ENCODE assay signal across 8 cellular contexts in genomic region chr11:32385998-32386397, GRCh38. TPM values are rescaled to one million over a fixed set of nuclear protein-coding genes. Genes with fewer than 3 reads are reported as not detected.
DNase-seq lines count a peak whose midpoint lies in the region; ATAC-seq and TF ChIP-seq lines count a peak whose summit lies in the region.

No MANE protein-coding gene starts in this region.

- no peaks in the 10 kb centered on the region for H3K36me3 Mint-ChIP-seq in immature natural killer cell

- H3K4me1 Mint-ChIP-seq in immature natural killer cell: no peaks in the 10 kb centered on the region

- no peaks in the 10 kb centered on the region for H3K79me2 ChIP-seq in PC-9 (ENCODE audit: low read depth)

- no peaks in the 10 kb centered on the region for H4K20me1 ChIP-seq in PC-9 (ENCODE audit: insufficient read depth)

- H3K4me3 ChIP-seq in cardiac muscle cell (no peak overlapping the region), PC-9 (no peak overlapping the region)

- H3K27ac ChIP-seq in cardiac muscle cell (no peak overlapping the region), PC-9 (no peak overlapping the region)

- no peaks in the 10 kb centered on the region for H3F3A ChIP-seq in PC-9 (ENCODE audit: insufficient read depth, low read depth)

- POLR2A ChIA-PET in PC-9 (lab: Charles Lee; ENCODE audit: unreplicated experiment): interaction anchor here (0.6 kb wide), 1 partner anchor 386 kb away, joined by 4 read pairs; no protein-coding TSS in a partner anchor

- no peak overlapping the region for H3K27ac Mint-ChIP-seq in immature natural killer cell

- H3K27me3 Mint-ChIP-seq in immature natural killer cell (ENCODE audit: low read depth in 3 of 3): peaks cover 0 to 5% (median 2%) of the 10 kb centered on the region in 3 donors

- CTCF ChIA-PET in PC-9 (lab: Charles Lee): no interaction called here

- ATAC-seq in Right ventricle myocardium inferior (no peak), GM18909 (IDR thresholded peaks at IDR 0.05; ENCODE audit: poor library complexity, unreplicated experiment) (no peak)

- H3K36me3 ChIP-seq in cardiac muscle cell: no peaks in the 10 kb centered on the region
- H3K36me3 ChIP-seq in PC-9 (ENCODE audit: low read depth): no peaks in the 10 kb centered on the region

- H3K4me3 Mint-ChIP-seq in immature natural killer cell: no peak overlapping the region

- DNase-seq in cardiac muscle cell (ENCODE audit: low read depth in 1 of 2, low spot score in 1 of 2) (peak; percentile 55 to 77), Right ventricle myocardium inferior (ENCODE audit: missing footprints) (no peak), PC-9 (peak; percentile 19 to 50), glomerular visceral epithelial cell (ENCODE audit: extremely low spot score) (peak; percentile 36), DMS79 (lab: John Stamatoyannopoulos, UW) (no peak), activated T-cell treated with anti-CD3 and anti-CD28 coated beads for 4 hours (no peak), immature natural killer cell (no peak)

- intact Hi-C loops in Right ventricle myocardium inferior (cut with DNase I) (loop anchor here (5.0 to 10.0 kb wide), 2 partner anchors 51 to 179 kb away; partner anchors contain the start of gene WT1), PC-9 (cut with micrococcal nuclease; ENCODE audit: unreplicated experiment) (loop anchor here (5.0 kb wide), 1 partner anchor 406 kb away; the partner anchor contains the start of gene CCDC73)

- H2AFZ ChIP-seq in PC-9: no peak overlapping the region

- H3K4me2 ChIP-seq in PC-9: peak overlapping the region; percentile 15

- H3K27me3 ChIP-seq in cardiac muscle cell: peaks cover 3% of the 10 kb centered on the region
- H3K27me3 ChIP-seq in PC-9 (ENCODE audit: insufficient read depth, low read depth): peaks cover 29% of the 10 kb centered on the region

- BruUV-seq in PC-9 (replicated peaks; lab: Mats Ljungman, UMichigan): no TSS peak

- H3K9me3 Mint-ChIP-seq in immature natural killer cell: peaks cover 0 to 3% (median 0%) of the 10 kb centered on the region in 6 donors

- H3K9me3 ChIP-seq in cardiac muscle cell (ENCODE audit: low read depth) (no peaks in the 10 kb centered on the region), PC-9 (ENCODE audit: insufficient read depth, low read depth) (no peaks in the 10 kb centered on the region)

- H3K4me1 ChIP-seq in cardiac muscle cell (ENCODE audit: low read depth): peaks cover 10% of the 10 kb centered on the region
- peaks cover 9% of the 10 kb centered on the region; the same call in 1 of the 2 replicates for H3K4me1 ChIP-seq in PC-9 (replicated peaks; ENCODE audit: insufficient read depth)

- TF ChIP-seq CTCF in cardiac muscle cell (IDR thresholded peaks at IDR 0.05; ENCODE audit: low read depth, low read length): peak; percentile 84
- TF ChIP-seq CTCF in PC-9 (conservative IDR thresholded peaks at IDR 0.05): peak; percentile 67

- no peaks in the 10 kb centered on the region for H3K9me2 ChIP-seq in PC-9 (ENCODE audit: insufficient read depth)

RNA-seq across cellular contexts. Expression of gene WT1, which starts 49.3 kb away (rescaled TPM):
- total RNA-seq in cardiac muscle cell (5.0 and 5.2 TPM in 2 replicates), Right ventricle myocardium inferior (3.1 TPM), PC-9 (2021) (not detected in 2 replicates)
- polyA plus RNA-seq in cardiac muscle cell (0.70 and 3.0 TPM in 2 replicates), immature natural killer cell (not detected)

Comparison
In these comparisons a context has a peak if more than half of its experiments do, and no peak if none do; other contexts are left out.
1. DNase-seq: peak in cardiac muscle cell (2 of 2), PC-9 (2 of 2) and glomerular visceral epithelial cell (single experiment); none in Right ventricle myocardium inferior (single experiment), DMS79 (single experiment), activated T-cell treated with anti-CD3 and anti-CD28 coated beads for 4 hours (single experiment) and immature natural killer cell (0 of 3).